9 cellular contexts compared by ENCODE assay signal in the genomic region with DNA sequence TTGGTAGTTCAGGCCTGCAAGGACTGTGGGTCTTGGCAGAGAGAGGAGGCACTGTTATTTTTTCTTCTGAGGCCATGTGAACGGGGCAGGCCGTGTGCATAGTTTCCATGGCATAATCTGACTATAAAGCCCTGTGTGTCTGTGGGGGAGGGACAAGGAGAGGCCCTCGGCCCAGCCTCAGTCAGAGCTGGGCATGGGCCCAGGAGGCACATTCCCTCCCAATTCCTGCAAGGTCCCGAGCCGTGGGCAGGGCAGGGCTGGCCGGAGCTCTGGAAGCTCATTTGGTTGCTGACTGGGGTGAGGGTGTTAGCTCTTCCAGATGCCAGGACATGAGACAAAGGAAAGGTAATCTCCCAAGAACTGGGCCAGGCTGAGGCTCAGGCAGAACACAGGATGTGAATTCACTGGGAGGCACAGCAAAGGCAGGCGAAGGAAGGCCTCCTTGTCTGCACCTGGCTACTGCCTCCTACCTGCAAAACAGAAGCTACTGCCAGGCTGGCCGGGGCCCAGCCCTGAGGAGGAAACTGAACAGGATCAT. TPM values are rescaled to one million over a fixed set of nuclear protein-coding genes. Genes with fewer than 3 reads are reported as not detected.
DNase-seq lines count a peak whose midpoint lies in the region; ATAC-seq and TF ChIP-seq lines count a peak whose summit lies in the region.
"Had no signal": no experiment of that assay in that cellular context is flagged by ENCODE, and none has a peak within 500 bp of the region (broad histone marks: within the 10 kb centered on the region; RNA-seq: fewer than 3 reads in every experiment).

No MANE protein-coding gene starts in this region.

- TF ChIP-seq CTCF in MCF 10A (IDR thresholded peaks at IDR 0.05; ENCODE audit: unreplicated experiment): no peak

- peaks cover 4% of the 10 kb centered on the region for H3K36me3 Mint-ChIP-seq in MCF 10A (ENCODE audit: insufficient read depth, unreplicated experiment)
- H3K36me3 Mint-ChIP-seq: natural killer cell treated with Interleukin-12 subunit alpha and Interleukin-12 subunit beta and Interleukin-15 and Interleukin-18, amount 100 ng/mL, for 72 hours had no signal

- no peak for ATAC-seq in HG03460 (IDR thresholded peaks at IDR 0.05; ENCODE audit: unreplicated experiment)
- ATAC-seq: natural killer cell treated with Interleukin-12 subunit alpha and Interleukin-12 subunit beta and Interleukin-15 and Interleukin-18, amount 100 ng/mL, for 72 hours had no signal

- H3K9me3 Mint-ChIP-seq in MCF 10A (ENCODE audit: unreplicated experiment): no peaks in the 10 kb centered on the region
- H3K9me3 Mint-ChIP-seq: natural killer cell treated with Interleukin-12 subunit alpha and Interleukin-12 subunit beta and Interleukin-15 and Interleukin-18, amount 100 ng/mL, for 72 hours had no signal

- no peaks in the 10 kb centered on the region for H3K27me3 Mint-ChIP-seq in MCF 10A (ENCODE audit: insufficient read depth, unreplicated experiment)

- peaks cover 26% of the 10 kb centered on the region for H3K4me1 Mint-ChIP-seq in MCF 10A (ENCODE audit: insufficient read depth, unreplicated experiment)

- H3K4me3 Mint-ChIP-seq in MCF 10A (ENCODE audit: unreplicated experiment): peak overlapping the region; percentile 50
- H3K4me3 Mint-ChIP-seq: natural killer cell treated with Interleukin-12 subunit alpha and Interleukin-12 subunit beta and Interleukin-15 and Interleukin-18, amount 100 ng/mL, for 72 hours had no signal

- peak overlapping the region; percentile 98 for H3K27ac Mint-ChIP-seq in MCF 10A (ENCODE audit: low read depth, unreplicated experiment)

- in situ Hi-C loops in G401 (cut with HindIII; ENCODE audit: low sequenced_read_pairs): no loop called here

- no TSS peak for BruUV-seq in MCF 10A (replicated peaks; lab: Mats Ljungman, UMichigan)

- CTCF ChIA-PET in MCF 10A (lab: Yijun Ruan, JAX): interaction anchor here (0.6 to 2.3 kb wide), 12 partner anchors 10 to 142 kb away, joined by 3 to 17 read pairs (median 4); a partner anchor contains a TSS

- intact Hi-C loops in MCF 10A (cut with micrococcal nuclease): loop anchor here (1.0 to 5.0 kb wide), 2 partner anchors 21 to 40 kb away; no protein-coding TSS in a partner anchor

- DNase-seq in G401 (ENCODE audit: low spot score) (peak; percentile 62), MCF 10A (ENCODE audit: unreplicated experiment) (peak; percentile 90), hippocampal formation (lab: John Stamatoyannopoulos, UW) (peak; percentile 83 to 91), renal cortical epithelial cell (ENCODE audit: low read depth) (peak; percentile 79), NCI-H524 treated with DMSO at 0.1 percent for 48 hours (lab: John Stamatoyannopoulos, UW) (no peak), HUDEP-2 (lab: John Stamatoyannopoulos, UW; ENCODE audit: unreplicated experiment in 76 of 76) (no peak), NCI-H146 treated with DMSO at 0.1 percent for 48 hours (lab: John Stamatoyannopoulos, UW; ENCODE audit: unreplicated experiment) (no peak)

- POLR2A ChIA-PET in MCF 10A (lab: Yijun Ruan, JAX): interaction anchor here (0.6 to 15.0 kb wide), 29 partner anchors 9 to 294 kb away, joined by 3 to 386 read pairs (median 4); a partner anchor contains a TSS

RNA-seq across cellular contexts. Expression of a gene that starts 22.0 kb away (rescaled TPM):
- 5.2 and 6.7 TPM in 2 replicates for total RNA-seq in G401 (2014; rRNA removed; shearing (Covaris generic))
- total RNA-seq in MCF 10A (2022) (52.9 and 72.8 TPM in 2 replicates), renal cortical epithelial cell (68.9 and 119 TPM in 2 replicates)

Comparison
In these comparisons a context has a peak if more than half of its experiments do, and no peak if none do; other contexts are left out.
1. DNase-seq: peak in G401 (single experiment), MCF 10A (single experiment), hippocampal formation (2 of 2) and renal cortical epithelial cell (single experiment); none in NCI-H524 treated with DMSO at 0.1 percent for 48 hours (single experiment), HUDEP-2 (0 of 76) and NCI-H146 treated with DMSO at 0.1 percent for 48 hours (single experiment).